In genomic region chr20:58524814-58525213, GRCh38 we compare ENCODE assay signal across 15 cellular contexts. TPM values are rescaled to one million over a fixed set of nuclear protein-coding genes. Genes with fewer than 3 reads are reported as not detected.
DNase-seq lines count a peak whose midpoint lies in the region; ATAC-seq, FAIRE-seq and TF ChIP-seq lines count a peak whose summit lies in the region.
"Had no signal": no experiment of that assay in that cellular context is flagged by ENCODE, and none has a peak within 500 bp of the region (broad histone marks: within the 10 kb centered on the region; RNA-seq: fewer than 3 reads in every experiment).

No MANE protein-coding gene starts in this region.

- no peak overlapping the region for H3K9ac ChIP-seq in IMR-90 (ENCODE audit: low read depth, low read length)

- peak overlapping the region; percentile 90 for H3K18ac ChIP-seq in IMR-90 (ENCODE audit: low read depth, low read length)

- H3K4me1 ChIP-seq in IMR-90 (ENCODE audit: control insufficient read depth, insufficient read depth, low read length) (peaks cover 20% of the 10 kb centered on the region), pancreas (no peaks in the 10 kb centered on the region)

- peak overlapping the region; percentile 97 for H3K4ac ChIP-seq in IMR-90 (ENCODE audit: low read depth, low read length)

- H3K9me1 ChIP-seq in IMR-90 (ENCODE audit: insufficient read depth, low read length): peaks cover 7% of the 10 kb centered on the region

- BruUV-seq in IMR-90 (replicated peaks; lab: Mats Ljungman, UMichigan): no TSS peak

- H3K27me3 ChIP-seq in IMR-90 (ENCODE audit: control insufficient read depth, insufficient read depth, low read length) (no peaks in the 10 kb centered on the region), bronchial epithelial cell (ENCODE audit: control insufficient read depth, insufficient read depth, low read length) (no peaks in the 10 kb centered on the region), pancreas (no peaks in the 10 kb centered on the region)

- dilution Hi-C loops in IMR-90 (cut with HindIII; ENCODE audit: low sequenced_read_pairs, unreplicated experiment): no loop called here

- no peak for TF ChIP-seq RAD21 in IMR-90 (IDR thresholded peaks at IDR 0.05; ENCODE audit: low read length)

- H2AK9ac ChIP-seq in IMR-90 (replicated peaks; ENCODE audit: low read depth, low read length, poor library complexity): peak overlapping the region; percentile 93

- 0 out of 4 replicates have a peak, but pooled peaks cover 0 to 4% of the 10 kb centered on the region in 2 experiments for H3K79me1 ChIP-seq in IMR-90 (ENCODE audit: low read depth in 1 of 2, low read length in 2 of 2)

- in situ Hi-C loops in IMR-90 (cut with MboI; ENCODE audit: low sequenced_read_pairs): no loop called here

- peak overlapping the region; percentile 99 for H2BK120ac ChIP-seq in IMR-90 (ENCODE audit: low read depth, low read length)

- FAIRE-seq in bronchial epithelial cell (lab: Jason Lieb, UNC) (peak; percentile 43), pancreas (lab: Jason Lieb, UNC) (no peak)

- H2BK15ac ChIP-seq in IMR-90 (ENCODE audit: low read depth, low read length): peak overlapping the region; percentile 96; the same call in 1 of the 3 replicates

- peak overlapping the region; percentile 99 for H2BK5ac ChIP-seq in IMR-90 (ENCODE audit: low read depth, low read length, poor library complexity, severe bottlenecking)

- TF ChIP-seq POLR2A in IMR-90 (IDR thresholded peaks at IDR 0.05; ENCODE audit: low read depth, low read length): no peak

- H4K5ac ChIP-seq in IMR-90 (ENCODE audit: low read depth, low read length): peak overlapping the region; percentile 88; the same call in 1 of the 2 replicates

- H4K91ac ChIP-seq in IMR-90 (ENCODE audit: insufficient read depth, low read depth, low read length): peak overlapping the region; percentile 98

- 0 out of 2 replicates have a peak overlapping the region, but pooled peaks have one; percentile 23 for H3K56ac ChIP-seq in IMR-90 (ENCODE audit: extremely low read depth, insufficient read depth, low read length)

- H3K4me2 ChIP-seq in IMR-90 (ENCODE audit: low read depth, low read length): no peak overlapping the region

- DNase-seq in Daoy (ENCODE audit: low read depth) (peak; percentile 79), IMR-90 (peak; percentile 85), bronchial epithelial cell (ENCODE audit: low read depth) (peak; percentile 80), kidney tubule cell (ENCODE audit: low spot score) (peak; percentile 95), HuH-7 (ENCODE audit: low spot score) (no peak), pancreas (no peak), head of caudate nucleus (no peak)
- no peak for DNase-seq in stimulated activated CD4-positive, alpha-beta T cell treated with anti-CD3 and anti-CD28 coated beads, Interleukin-1b, Interleukin-23, amount 100 ng/mL, for 48 hours
- DNase-seq: activated CD4-positive, CD25-positive, alpha-beta regulatory T cell treated with anti-CD3 and anti-CD28 coated beads, Interleukin-2, amount 50 U/mL, for 72 hours; activated T-cell treated with anti-CD3 and anti-CD28 coated beads, Interleukin-2, amount 50 U/mL, for 1 hour; CD4-positive, alpha-beta memory T cell; Karpas-422; left cardiac atrium; NCI-H1930; retina had no signal

- H3K23ac ChIP-seq in IMR-90 (ENCODE audit: low read depth, low read length): peak overlapping the region; percentile 83; the same call in 1 of the 2 replicates

- intact Hi-C loops in IMR-90 (cut with micrococcal nuclease): no loop called here
- intact Hi-C loops in pancreas (cut with DNase I): no loop called here
- intact Hi-C loops in head of caudate nucleus (cut with DNase I): no loop called here

- peaks cover 9% of the 10 kb centered on the region for H3K9me3 ChIP-seq in IMR-90 (ENCODE audit: control insufficient read depth, insufficient read depth, low read length)
- peaks cover 0 to 4% (median 0%) of the 10 kb centered on the region in 4 donors for H3K9me3 ChIP-seq in pancreas

- H3K14ac ChIP-seq in IMR-90 (replicated peaks; ENCODE audit: low read depth, low read length): peak overlapping the region; percentile 97

- CTCF ChIA-PET in IMR-90 (lab: Yijun Ruan, JAX): no interaction called here

- H2AK5ac ChIP-seq in IMR-90 (ENCODE audit: low read depth, low read length): peak overlapping the region; percentile 97

- H4K8ac ChIP-seq in IMR-90 (ENCODE audit: low read depth in 2 of 2, low read length in 2 of 2): peak overlapping the region; percentile 74 to 93; a peak in 3 of 4 replicates

- H3K27ac ChIP-seq in IMR-90 (ENCODE audit: insufficient read depth, low read length) (peak overlapping the region; percentile 21; the same call in 1 of the 2 replicates), pancreas (no peak overlapping the region)

- WGBS in IMR-90 (ENCODE audit: extremely low coverage in 2 of 2, insufficient read length in 1 of 2), 2 experiments: 83% methylated on average over 2 of the region's 7 CpGs; no CpG with 5 or more reads in 1 of the 2 experiments
- 57 to 67% methylated on average over 7 of the region's 7 CpGs for WGBS in pancreas, 2 donors

- H2BK20ac ChIP-seq in IMR-90 (ENCODE audit: low read depth, low read length): peak overlapping the region; percentile 97

- no peak for TF ChIP-seq CTCF in IMR-90 (conservative IDR thresholded peaks at IDR 0.05; ENCODE audit: low read depth, low read length)
- no peak for TF ChIP-seq CTCF in bronchial epithelial cell (IDR thresholded peaks at IDR 0.05; ENCODE audit: insufficient read depth, low read length, severe bottlenecking)
- no peak for TF ChIP-seq CTCF in pancreas (IDR thresholded peaks at IDR 0.05)

- peak overlapping the region; percentile 69 for H2AFZ ChIP-seq in IMR-90 (replicated peaks; ENCODE audit: low read length, poor library complexity)

- peak; percentile 72 for ATAC-seq in IMR-90 (ENCODE audit: low read depth)
- no peak for ATAC-seq in pancreas

- POLR2A ChIA-PET in IMR-90 (lab: Charles Lee; ENCODE audit: unreplicated experiment): no interaction called here

- no peaks in the 10 kb centered on the region for H4K20me1 ChIP-seq in IMR-90 (ENCODE audit: insufficient read depth, low read length)

- H3K4me3 ChIP-seq in IMR-90 (ENCODE audit: insufficient read depth, low read depth, low read length): no peak overlapping the region
- H3K4me3 ChIP-seq in bronchial epithelial cell (ENCODE audit: low read depth, low read length): no peak overlapping the region
- no peak overlapping the region for H3K4me3 ChIP-seq in pancreas

- no peaks in the 10 kb centered on the region for H3K36me3 ChIP-seq in IMR-90 (ENCODE audit: control insufficient read depth, insufficient read depth, low read length)
- H3K36me3 ChIP-seq in bronchial epithelial cell (ENCODE audit: control insufficient read depth, insufficient read depth, low read length): no peaks in the 10 kb centered on the region
- H3K36me3 ChIP-seq in pancreas: no peaks in the 10 kb centered on the region

TF ChIP-seq in IMR-90, 13 proteins besides CTCF, POLR2A, EP300 and RAD21:
- TF ChIP-seq USF2 (IDR thresholded peaks at IDR 0.05; ENCODE audit: low read depth, low read length): no peak
- no peak for TF ChIP-seq FOS (IDR thresholded peaks at IDR 0.05; ENCODE audit: low read depth, low read length)
- no peak for TF ChIP-seq MAZ (IDR thresholded peaks at IDR 0.05; ENCODE audit: borderline replicate concordance, low read depth, low read length)
- TF ChIP-seq SMC3 (IDR thresholded peaks at IDR 0.05; ENCODE audit: low read depth, low read length): no peak
- peak; percentile 99 for TF ChIP-seq NFE2L2 (IDR thresholded peaks at IDR 0.05; ENCODE audit: low read depth, low read length)
- TF ChIP-seq RCOR1 (IDR thresholded peaks at IDR 0.05; ENCODE audit: insufficient replicate concordance, low read length): no peak
- TF ChIP-seq MAFK (IDR thresholded peaks at IDR 0.05; ENCODE audit: low read depth, low read length): peak; percentile 93

RNA-seq across cellular contexts. Expression of gene APCDD1L, which starts 9.6 kb away (rescaled TPM):
- 2.8 and 3.2 TPM in 2 replicates for total RNA-seq in Daoy (2014; rRNA removed; shearing (Covaris generic))
- total RNA-seq in IMR-90 (2012; rRNA removed) (2.2 and 2.5 TPM in 2 replicates), bronchial epithelial cell (under 0.01 TPM in 1 of 2 replicates, not detected in the other), pancreas (under 1 TPM; 0.16 to 0.62 (median 0.32) TPM)
- polyA plus RNA-seq in IMR-90 (2012; rRNA removed) (18.0 and 18.3 TPM in 2 replicates), pancreas (1 to 10 TPM in 1 of 2 donors, under 1 TPM in 1; 0.27 to 1.8 TPM)
- 11.4 and 19.3 TPM in 2 replicates for polyA plus RNA-seq in IMR-90 (2012; cell fraction: cytosol; rRNA removed)
- 7.7 and 18.8 TPM in 2 replicates for polyA plus RNA-seq in IMR-90 (2012; cell fraction: nucleus; rRNA removed; ENCODE audit: low replicate concordance)
- total RNA-seq: CD4-positive, alpha-beta memory T cell had no signal

Comparison
In these comparisons a context has a peak if more than half of its experiments do, and no peak if none do; other contexts are left out.
1. DNase-seq: peak in Daoy (single experiment), IMR-90 (single experiment), bronchial epithelial cell (single experiment) and kidney tubule cell (single experiment); none in stimulated activated CD4-positive, alpha-beta T cell treated with anti-CD3 and anti-CD28 coated beads, Interleukin-1b, Interleukin-23, amount 100 ng/mL, for 48 hours (single experiment), HuH-7 (single experiment), pancreas (0 of 6) and head of caudate nucleus (0 of 42).